ENCODE assay signal across 16 cellular contexts in the genomic region with DNA sequence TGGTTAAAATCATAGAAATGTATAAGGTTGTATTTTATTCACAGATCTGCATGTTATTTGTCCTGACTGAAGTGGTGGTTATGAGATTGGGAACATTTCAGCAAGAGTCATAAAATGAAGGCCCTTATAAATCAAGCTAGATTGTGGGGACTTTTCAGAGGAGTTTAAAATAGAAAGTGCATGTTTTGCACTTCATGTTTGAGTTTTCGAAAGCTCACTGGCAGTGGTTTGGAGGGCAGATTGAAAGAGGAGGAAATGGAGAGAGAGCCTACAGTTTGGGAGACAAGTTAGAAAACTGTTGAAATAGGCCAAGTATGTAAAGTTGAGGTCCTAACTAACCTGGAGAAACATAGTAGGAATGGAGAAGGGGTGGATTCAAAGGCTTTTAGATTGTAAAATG.
DNase-seq lines count a peak whose midpoint lies in the region; ATAC-seq and TF ChIP-seq lines count a peak whose summit lies in the region.
"Had no signal": no experiment of that assay in that cellular context is flagged by ENCODE, and none has a peak within 500 bp of the region (broad histone marks: within the 10 kb centered on the region; RNA-seq: fewer than 3 reads in every experiment).

No MANE protein-coding gene starts in this region.

- H3F3A ChIP-seq in smooth muscle cell (ENCODE audit: low read depth): no peaks in the 10 kb centered on the region

- intact Hi-C loops in mammary epithelial cell (cut with micrococcal nuclease): no loop called here

- H3K36me3 Mint-ChIP-seq in activated CD4-positive, alpha-beta T cell treated with anti-CD3 and anti-CD28 coated beads, Interleukin-2, amount 10 ng/mL, durations not matched to agents 7 days and 5 days (ENCODE audit: low read depth): peaks cover 26% of the 10 kb centered on the region
- H3K36me3 Mint-ChIP-seq in activated naive CD8-positive, alpha-beta T cell treated with anti-CD3 and anti-CD28 coated beads for 36 hours: peaks cover 31% of the 10 kb centered on the region

- in situ Hi-C loops in mammary epithelial cell (cut with MboI; ENCODE audit: low sequenced_read_pairs in 2 of 2): no loop called here

- H3K79me2 ChIP-seq in smooth muscle cell (ENCODE audit: low read depth): peaks cover 64% of the 10 kb centered on the region
- peaks cover 82% of the 10 kb centered on the region for H3K79me2 ChIP-seq in mammary epithelial cell (ENCODE audit: insufficient read depth, low read length)

- H3K4me3 ChIP-seq in smooth muscle cell (no peak overlapping the region), mammary epithelial cell (replicated peaks in 1 of 3; ENCODE audit: insufficient read depth in 1 of 3, low read depth in 2 of 3, low read length in 3 of 3) (no peak overlapping the region)
- H3K4me3 ChIP-seq: gastroesophageal sphincter, pancreas had no signal

- no peaks in the 10 kb centered on the region for H3K9me3 ChIP-seq in smooth muscle cell (replicated peaks; ENCODE audit: low read depth)
- no peaks in the 10 kb centered on the region for H3K9me3 ChIP-seq in mammary epithelial cell (replicated peaks; ENCODE audit: insufficient read depth, low read length)
- H3K9me3 ChIP-seq: gastroesophageal sphincter, pancreas had no signal

- no peak for DNase-seq in activated CD4-positive, alpha-beta T cell treated with anti-CD3 and anti-CD28 coated beads, Interleukin-2, amount 10 ng/mL, durations not matched to agents 7 days and 5 days
- no peak for DNase-seq in activated CD4-positive, alpha-beta T cell treated with anti-CD3 and anti-CD28 coated beads, Interleukin-2, amount 50 U/mL, for 48 hours
- DNase-seq in activated naive CD8-positive, alpha-beta T cell treated with anti-CD3 and anti-CD28 coated beads for 36 hours: no peak
- no peak for DNase-seq in smooth muscle cell (lab: John Stamatoyannopoulos, UW; ENCODE audit: unreplicated experiment)
- DNase-seq in NCI-H510A (lab: John Stamatoyannopoulos, UW): no peak
- no peak for DNase-seq in mammary epithelial cell
- DNase-seq: EL; left cardiac atrium; pancreas; stimulated activated CD4-positive, alpha-beta T cell treated with anti-CD3 and anti-CD28 coated beads, Interleukin-4, amount 100 ng/mL, for 24 hours; substantia nigra; WERI-Rb-1 had no signal

- H2AFZ ChIP-seq in smooth muscle cell (ENCODE audit: low read depth): no peak overlapping the region
- H2AFZ ChIP-seq in mammary epithelial cell (ENCODE audit: low read depth, low read length): no peak overlapping the region

- POLR2A ChIA-PET in activated CD4-positive, alpha-beta T cell treated with anti-CD3 and anti-CD28 coated beads, Interleukin-2, amount 10 ng/mL, durations not matched to agents 7 days and 5 days (lab: Charles Lee): no interaction called here

- WGBS in smooth muscle cell (ENCODE audit: low lambda C conversion rate): 62% methylated on average over 1 of the region's 1 CpG
- 100% methylated on average over 1 of the region's 1 CpG for WGBS in mammary epithelial cell (ENCODE audit: low coverage, missing lambda C conversion rate)

- H3K36me3 ChIP-seq in smooth muscle cell (ENCODE audit: low read depth) (no peaks in the 10 kb centered on the region), mammary epithelial cell (ENCODE audit: insufficient read depth, low read length) (peaks cover 2% of the 10 kb centered on the region)
- H3K36me3 ChIP-seq: gastroesophageal sphincter, pancreas, WERI-Rb-1 had no signal

- no peaks in the 10 kb centered on the region for H3K27me3 ChIP-seq in smooth muscle cell (ENCODE audit: low read depth)
- H3K27me3 ChIP-seq in mammary epithelial cell (ENCODE audit: insufficient read depth, low read length): no peaks in the 10 kb centered on the region
- H3K27me3 ChIP-seq: gastroesophageal sphincter, pancreas had no signal

- no TSS peak for BruUV-seq in mammary epithelial cell (replicated peaks; lab: Mats Ljungman, UMichigan)

- H3K4me2 ChIP-seq in smooth muscle cell (no peak overlapping the region), mammary epithelial cell (ENCODE audit: insufficient read depth, low read depth, low read length) (no peak overlapping the region)

- H3K27me3 Mint-ChIP-seq in activated CD4-positive, alpha-beta T cell treated with anti-CD3 and anti-CD28 coated beads, Interleukin-2, amount 10 ng/mL, durations not matched to agents 7 days and 5 days: no peaks in the 10 kb centered on the region
- no peaks in the 10 kb centered on the region for H3K27me3 Mint-ChIP-seq in activated naive CD8-positive, alpha-beta T cell treated with anti-CD3 and anti-CD28 coated beads for 36 hours

- CTCF ChIA-PET in activated CD4-positive, alpha-beta T cell treated with anti-CD3 and anti-CD28 coated beads, Interleukin-2, amount 10 ng/mL, durations not matched to agents 7 days and 5 days (lab: Charles Lee): no interaction called here
- CTCF ChIA-PET in mammary epithelial cell (lab: Charles Lee; ENCODE audit: low non-redundant PET): no interaction called here

- H3K4me1 ChIP-seq in smooth muscle cell (ENCODE audit: low read depth) (no peaks in the 10 kb centered on the region), mammary epithelial cell (ENCODE audit: insufficient read depth, low read length) (peaks cover 3% of the 10 kb centered on the region)
- H3K4me1 ChIP-seq: pancreas had no signal

- peaks cover 25% of the 10 kb centered on the region for H4K20me1 ChIP-seq in smooth muscle cell (ENCODE audit: low read depth)
- no peaks in the 10 kb centered on the region for H4K20me1 ChIP-seq in mammary epithelial cell (ENCODE audit: insufficient read depth, low read length)

- dilution Hi-C loops in mammary epithelial cell (cut with HindIII; ENCODE audit: low sequenced_read_pairs): no loop called here

- H3K27ac ChIP-seq in smooth muscle cell (ENCODE audit: low read depth) (peak overlapping the region; percentile 24), mammary epithelial cell (ENCODE audit: insufficient read depth, low read depth, low read length) (no peak overlapping the region)
- H3K27ac ChIP-seq: gastroesophageal sphincter, pancreas, WERI-Rb-1 had no signal

- peak overlapping the region; percentile 11 for H3K4me3 Mint-ChIP-seq in activated CD4-positive, alpha-beta T cell treated with anti-CD3 and anti-CD28 coated beads, Interleukin-2, amount 10 ng/mL, durations not matched to agents 7 days and 5 days
- peak overlapping the region; percentile 23 for H3K4me3 Mint-ChIP-seq in activated naive CD8-positive, alpha-beta T cell treated with anti-CD3 and anti-CD28 coated beads for 36 hours

- peaks cover 53% of the 10 kb centered on the region for H3K4me1 Mint-ChIP-seq in activated CD4-positive, alpha-beta T cell treated with anti-CD3 and anti-CD28 coated beads, Interleukin-2, amount 10 ng/mL, durations not matched to agents 7 days and 5 days
- peaks cover 53% of the 10 kb centered on the region for H3K4me1 Mint-ChIP-seq in activated naive CD8-positive, alpha-beta T cell treated with anti-CD3 and anti-CD28 coated beads for 36 hours

- no peaks in the 10 kb centered on the region for H3K9me3 Mint-ChIP-seq in activated CD4-positive, alpha-beta T cell treated with anti-CD3 and anti-CD28 coated beads, Interleukin-2, amount 10 ng/mL, durations not matched to agents 7 days and 5 days
- peaks cover 8% of the 10 kb centered on the region for H3K9me3 Mint-ChIP-seq in activated naive CD8-positive, alpha-beta T cell treated with anti-CD3 and anti-CD28 coated beads for 36 hours

- peak; percentile 73 for ATAC-seq in GM21529 (IDR thresholded peaks at IDR 0.05; ENCODE audit: unreplicated experiment)
- ATAC-seq in HG03521 (IDR thresholded peaks at IDR 0.05; ENCODE audit: unreplicated experiment): no peak
- ATAC-seq: gastroesophageal sphincter, HCT116, left cardiac atrium had no signal

- TF ChIP-seq CTCF in smooth muscle cell (IDR thresholded peaks at IDR 0.05; ENCODE audit: borderline replicate concordance, insufficient read depth, poor library complexity, severe bottlenecking): no peak
- TF ChIP-seq CTCF in mammary epithelial cell (conservative IDR thresholded peaks at IDR 0.05 in 1 of 2, IDR thresholded peaks at IDR 0.05 in 1 of 2; ENCODE audit: extremely low read depth in 1 of 2, insufficient read depth in 1 of 2, low read depth in 1 of 2, low read length in 2 of 2): no peak

- no peak overlapping the region for H3K9ac ChIP-seq in smooth muscle cell (ENCODE audit: low read depth)
- no peak overlapping the region for H3K9ac ChIP-seq in mammary epithelial cell (ENCODE audit: insufficient read depth, low read length)

- H3K27ac Mint-ChIP-seq in activated CD4-positive, alpha-beta T cell treated with anti-CD3 and anti-CD28 coated beads, Interleukin-2, amount 10 ng/mL, durations not matched to agents 7 days and 5 days: peak overlapping the region; percentile 82
- peak overlapping the region; percentile 74 for H3K27ac Mint-ChIP-seq in activated naive CD8-positive, alpha-beta T cell treated with anti-CD3 and anti-CD28 coated beads for 36 hours
